9 cellular contexts compared by ENCODE assay signal in the genomic region with DNA sequence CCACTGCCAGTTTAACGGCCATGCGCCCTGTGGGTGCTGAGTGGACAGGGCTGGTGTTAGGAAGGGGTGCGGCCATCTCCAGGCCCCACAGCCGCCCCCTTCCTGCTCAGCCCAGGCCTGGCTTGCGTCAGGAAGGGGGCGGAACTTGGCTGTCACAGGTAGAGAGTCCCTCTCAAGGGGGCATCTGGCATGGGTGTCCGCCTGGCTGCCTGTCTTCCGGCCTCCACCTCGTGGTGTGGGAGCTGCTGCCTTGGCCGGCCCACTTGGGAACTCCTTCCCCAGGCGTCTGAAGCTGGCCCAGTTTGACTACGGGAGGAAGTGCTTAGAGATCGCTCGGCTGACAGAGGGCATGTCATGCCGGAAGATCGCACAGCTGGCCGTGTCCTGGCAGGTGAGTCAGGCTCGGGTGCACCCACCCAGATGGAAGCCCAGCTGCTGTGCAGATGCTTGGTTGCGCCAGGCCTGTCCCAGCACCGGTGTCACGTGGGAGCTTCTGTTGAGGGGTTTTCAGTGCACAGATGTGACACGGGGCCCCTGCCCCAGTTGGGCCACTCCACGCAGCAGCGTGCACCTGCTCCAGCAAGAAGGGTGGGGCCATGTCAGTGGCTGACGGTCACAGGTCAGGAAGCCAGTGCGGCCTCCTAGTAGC. TPM values are rescaled to one million over a fixed set of nuclear protein-coding genes. Genes with fewer than 3 reads are reported as not detected.
A peak's percentile ranks its signal among the peaks of the same experiment; 100 is the strongest.
DNase-seq lines count a peak whose midpoint lies in the region; FAIRE-seq and TF ChIP-seq lines count a peak whose summit lies in the region.
"Had no signal": no experiment of that assay in that cellular context is flagged by ENCODE, and none has a peak within 500 bp of the region (broad histone marks: within the 10 kb centered on the region; RNA-seq: fewer than 3 reads in every experiment).

No MANE protein-coding gene starts in this region.

- no peaks in the 10 kb centered on the region for H3K4me1 Mint-ChIP-seq in chondrocyte (ENCODE audit: low read depth)

- no peak overlapping the region for H3K4me3 Mint-ChIP-seq in chondrocyte (ENCODE audit: unreplicated experiment)
- H3K4me3 Mint-ChIP-seq: T-helper 1 cell treated with Interleukin-12 subunit alpha and Interleukin-12 subunit beta and Interleukin-4 antibody, amounts not matched to agents 30 μg/mL and 1 μg/mL, for 36 hours had no signal

- no peak overlapping the region for H2BK20ac ChIP-seq in H1 (ENCODE audit: low read length)

- H3K27ac ChIP-seq in H1 (ENCODE audit: low read depth, low read length) (no peak overlapping the region), neuronal stem cell (replicated peaks; ENCODE audit: low read length) (no peak overlapping the region)

- POLR2A ChIA-PET in H1 (lab: Charles Lee; ENCODE audit: partially characterized antibody), result interaction anchor here (0.6 to 3.8 kb wide), 8 partner anchors 21 to 215 kb away, joined by 3 to 10 read pairs (median 3); a partner anchor contains a TSS

- H4K5ac ChIP-seq in H1 (ENCODE audit: insufficient read length, low read depth, low read length), result no peak overlapping the region

- TF ChIP-seq CTCF in GM12864 (IDR thresholded peaks at IDR 0.05; ENCODE audit: low read depth, low read length, missing control alignments), result no peak
- no peak for TF ChIP-seq CTCF in H1 (IDR thresholded peaks at IDR 0.05; ENCODE audit: control extremely low read depth in 1 of 3, insufficient read depth in 1 of 3, low read depth in 1 of 3, low read length in 3 of 3)
- TF ChIP-seq CTCF in chondrocyte (IDR thresholded peaks at IDR 0.05), result no peak
- no peak for TF ChIP-seq CTCF in lower leg skin (IDR thresholded peaks at IDR 0.05)

- H4K20me1 ChIP-seq in H1 (replicated peaks in 1 of 2; ENCODE audit: control insufficient read depth in 1 of 2, insufficient read depth in 2 of 2, low read length in 2 of 2), result no peaks in the 10 kb centered on the region

- H4K91ac ChIP-seq in H1 (replicated peaks; ENCODE audit: insufficient read length, low read length), result no peak overlapping the region
- H4K91ac ChIP-seq in neuronal stem cell (ENCODE audit: low read depth, low read length, poor library complexity), result no peak overlapping the region

- H3K27me3 ChIP-seq in H1 (replicated peaks in 1 of 4; ENCODE audit: control insufficient read depth in 3 of 4, extremely low read depth in 1 of 4, insufficient read depth in 3 of 4, low read length in 3 of 4) (no peaks in the 10 kb centered on the region), neuronal stem cell (ENCODE audit: control insufficient read depth in 3 of 3, insufficient read depth in 3 of 3, low read depth in 1 of 3, low read length in 3 of 3) (no peaks in the 10 kb centered on the region)

- intact Hi-C loops in lower leg skin (cut with DNase I; ENCODE audit: low total_unique reads), result no loop called here

- CTCF ChIA-PET in H1 (lab: Charles Lee; ENCODE audit: partially characterized antibody), result interaction anchor here (0.6 to 2.0 kb wide), 11 partner anchors 9 to 162 kb away, joined by 3 to 7 read pairs (median 4); no protein-coding TSS in a partner anchor

- H2AFZ ChIP-seq in H1 (ENCODE audit: low read length), result no peak overlapping the region
- peak overlapping the region; percentile 19 for H2AFZ ChIP-seq in neuronal stem cell (ENCODE audit: low read length)

- H3K4me3 ChIP-seq in GM12864 (ENCODE audit: low read depth, low read length) (peak overlapping the region; percentile 56), H1 (ENCODE audit: extremely low read depth in 1 of 4, insufficient read depth in 2 of 4, low read depth in 3 of 4, low read length in 4 of 4) (no peak overlapping the region), neuronal stem cell (ENCODE audit: low read length in 2 of 2) (no peak overlapping the region), lower leg skin (ENCODE audit: low read depth, poor library complexity, severe bottlenecking) (no peak overlapping the region)

- no peak overlapping the region for H2BK5ac ChIP-seq in H1 (ENCODE audit: low read depth, low read length)
- H2BK5ac ChIP-seq in neuronal stem cell (ENCODE audit: low read length), result no peak overlapping the region

- no peaks in the 10 kb centered on the region for H3K79me2 ChIP-seq in H1 (ENCODE audit: control insufficient read depth in 1 of 2, insufficient read depth in 2 of 2, low read length in 2 of 2)

- no peak for FAIRE-seq in H1 (lab: Jason Lieb, UNC)
- FAIRE-seq: endothelial cell of umbilical vein had no signal

- no peaks in the 10 kb centered on the region for H3K27me3 Mint-ChIP-seq in chondrocyte (ENCODE audit: low read depth)

- H3K4ac ChIP-seq in H1 (replicated peaks; ENCODE audit: insufficient read length, low read depth, low read length) (no peak overlapping the region), neuronal stem cell (ENCODE audit: low read length) (no peak overlapping the region)

- H3K9ac ChIP-seq in H1 (replicated peaks in 1 of 4; ENCODE audit: extremely low read depth in 1 of 4, low read depth in 3 of 4, low read length in 3 of 4) (no peak overlapping the region), neuronal stem cell (ENCODE audit: low read depth, low read length, poor library complexity) (no peak overlapping the region)

- H3K18ac ChIP-seq in H1 (ENCODE audit: extremely low read depth, low read length), result no peak overlapping the region
- peak overlapping the region; percentile 38 for H3K18ac ChIP-seq in neuronal stem cell (ENCODE audit: low read length)

- no peak overlapping the region for H2BK12ac ChIP-seq in H1 (ENCODE audit: low read depth, low read length)
- peak overlapping the region; percentile 41 for H2BK12ac ChIP-seq in neuronal stem cell (ENCODE audit: low read length)

- 93% methylated on average over 26 of the region's 26 CpGs; no CpG with 5 or more reads in 1 of the 2 experiments for WGBS in H1 (ENCODE audit: extremely low coverage in 1 of 2, insufficient coverage in 1 of 2, insufficient read length in 1 of 2, insufficient replicate concordance in 2 of 2, low coverage in 1 of 2, low lambda C conversion rate in 2 of 2, missing lambda C conversion rate in 1 of 2), 2 experiments
- no CpG with 5 or more reads among the region's 26 CpGs for WGBS in neuronal stem cell (ENCODE audit: extremely low coverage in 2 of 2, insufficient read length in 2 of 2, insufficient replicate concordance in 1 of 2), 2 donors
- 37 to 46% methylated on average over 14 to 25 of the region's 26 CpGs for WGBS in lower leg skin, 2 donors

- H4K8ac ChIP-seq in H1 (ENCODE audit: extremely low read depth, insufficient read depth, low read length), result no peak overlapping the region; the same call in 1 of the 2 replicates
- peak overlapping the region; percentile 43 for H4K8ac ChIP-seq in neuronal stem cell (ENCODE audit: low read depth, low read length)

- H3K14ac ChIP-seq in H1 (ENCODE audit: insufficient read length) (no peak overlapping the region), neuronal stem cell (ENCODE audit: low read length) (no peak overlapping the region)

- DNase-seq in GM12864 (ENCODE audit: low read depth) (peak; percentile 40), NCI-H2171 (lab: John Stamatoyannopoulos, UW) (peak; percentile 91), H1 (ENCODE audit: low read depth in 1 of 2, low spot score in 2 of 2) (no peak), neuronal stem cell (ENCODE audit: low spot score) (no peak), NCI-H526 treated with DMSO at 0.1 percent for 48 hours (lab: John Stamatoyannopoulos, UW) (no peak), chondrocyte (ENCODE audit: low spot score) (no peak), lower leg skin (ENCODE audit: low spot score in 2 of 2) (no peak)

- H2BK15ac ChIP-seq in H1 (ENCODE audit: low read length), result 0 out of 2 replicates have a peak overlapping the region, but pooled peaks have one; percentile 61
- no peak overlapping the region for H2BK15ac ChIP-seq in neuronal stem cell (ENCODE audit: low read length)

- H2BK120ac ChIP-seq in H1 (replicated peaks; ENCODE audit: low read depth, low read length) (no peak overlapping the region), neuronal stem cell (ENCODE audit: low read depth, low read length) (no peak overlapping the region)

- H3K36me3 Mint-ChIP-seq in chondrocyte (ENCODE audit: low read depth), result peaks cover 1% of the 10 kb centered on the region

- no peak for TF ChIP-seq RAD21 in H1 (IDR thresholded peaks at IDR 0.05 in 1 of 2, conservative IDR thresholded peaks at IDR 0.05 in 1 of 2; ENCODE audit: low read depth in 2 of 2, low read length in 2 of 2)

- no peak overlapping the region for H3K27ac Mint-ChIP-seq in chondrocyte (ENCODE audit: unreplicated experiment)
- H3K27ac Mint-ChIP-seq: T-helper 1 cell treated with Interleukin-12 subunit alpha and Interleukin-12 subunit beta and Interleukin-4 antibody, amounts not matched to agents 30 μg/mL and 1 μg/mL, for 36 hours had no signal

- TF ChIP-seq EP300 in H1 (IDR thresholded peaks at IDR 0.05; ENCODE audit: borderline replicate concordance in 1 of 2, low read depth in 2 of 2, low read length in 2 of 2), result no peak

- no peaks in the 10 kb centered on the region for H3K36me3 ChIP-seq in H1 (ENCODE audit: control insufficient read depth in 2 of 4, insufficient read depth in 4 of 4, low read length in 3 of 4)
- no peaks in the 10 kb centered on the region for H3K36me3 ChIP-seq in neuronal stem cell (replicated peaks in 1 of 2; ENCODE audit: control insufficient read depth in 2 of 2, insufficient read depth in 2 of 2, low read length in 2 of 2)

- H3K4me2 ChIP-seq in H1 (ENCODE audit: insufficient read depth in 1 of 2, low read depth in 2 of 2, low read length in 2 of 2) (no peak overlapping the region), neuronal stem cell (ENCODE audit: insufficient read depth, low read length, poor library complexity, severe bottlenecking) (no peak overlapping the region)

- H3K56ac ChIP-seq in H1 (replicated peaks; ENCODE audit: insufficient read length, low read depth, low read length), result no peak overlapping the region

- no peak for TF ChIP-seq POLR2A in H1 (IDR thresholded peaks at IDR 0.05; ENCODE audit: control extremely low read depth in 1 of 2, low read depth in 2 of 2, low read length in 2 of 2)
- no peak for TF ChIP-seq POLR2A in lower leg skin (IDR thresholded peaks at IDR 0.05)

- H2AK5ac ChIP-seq in H1 (ENCODE audit: low read depth, low read length) (no peak overlapping the region), neuronal stem cell (ENCODE audit: low read depth, low read length) (peak overlapping the region; percentile 84)

- no peaks in the 10 kb centered on the region for H3K23me2 ChIP-seq in H1 (ENCODE audit: low read depth, low read length)

- H3K23ac ChIP-seq in H1 (ENCODE audit: insufficient read length) (no peak overlapping the region), neuronal stem cell (ENCODE audit: low read depth, low read length, poor library complexity) (peak overlapping the region; percentile 31)

- peaks cover 4% of the 10 kb centered on the region for H3K9me3 Mint-ChIP-seq in chondrocyte (ENCODE audit: low read depth)
- H3K9me3 Mint-ChIP-seq: T-helper 1 cell treated with Interleukin-12 subunit alpha and Interleukin-12 subunit beta and Interleukin-4 antibody, amounts not matched to agents 30 μg/mL and 1 μg/mL, for 36 hours had no signal

- H3K4me1 ChIP-seq in H1 (replicated peaks in 1 of 4; ENCODE audit: control insufficient read depth in 3 of 4, insufficient read depth in 4 of 4, low read length in 3 of 4) (no peaks in the 10 kb centered on the region), neuronal stem cell (ENCODE audit: control insufficient read depth in 2 of 2, insufficient read depth in 1 of 2, low read depth in 1 of 2, low read length in 2 of 2) (no peaks in the 10 kb centered on the region)

- H3K9me3 ChIP-seq in H1 (ENCODE audit: insufficient read depth in 2 of 2, low read depth in 1 of 2, low read length in 1 of 2) (no peaks in the 10 kb centered on the region), neuronal stem cell (replicated peaks in 1 of 2; ENCODE audit: control insufficient read depth in 2 of 2, insufficient read depth in 1 of 2, low read depth in 1 of 2, low read length in 2 of 2) (no peaks in the 10 kb centered on the region)

- H3K79me1 ChIP-seq in H1 (ENCODE audit: low read depth, low read length) (no peaks in the 10 kb centered on the region), neuronal stem cell (ENCODE audit: low read depth, low read length) (no peaks in the 10 kb centered on the region)

RNA-seq across cellular contexts. Expression of a gene that starts 9.1 kb away (rescaled TPM):
- 63.0 and 64.4 TPM in 2 replicates for total RNA-seq in H1 (2021; fragmentation: NEBNext Ultra II Directional; extraction: Animal tissue kit (Norgen Biotek cat#: 25700))
- polyA plus RNA-seq in H1 (2011; rRNA removed), result 31.3 and 43.9 TPM in 2 replicates
- 51.7 TPM for polyA plus RNA-seq in H1 (2011; cell fraction: cytosol; rRNA removed)
- 162 TPM for polyA plus RNA-seq in H1 (2011; cell fraction: nucleus; rRNA removed)
- polyA plus RNA-seq in H1 (2012, experiment 1 of 2), result 41.1 to 54.3 TPM (median 49.2 TPM) in 4 replicates
- polyA plus RNA-seq in H1 (2012, experiment 2 of 2), result 28.2 TPM
- polyA plus RNA-seq in H1 (2013, experiment 1 of 2), result 24.1 TPM
- polyA plus RNA-seq in H1 (2013, experiment 2 of 2), result 24.9 TPM
- 16.1 and 16.2 TPM in 2 replicates for polyA minus RNA-seq in H1 (2011; rRNA and poly(A)+ RNA removed)
- polyA minus RNA-seq in H1 (2011; cell fraction: cytosol; rRNA and poly(A)+ RNA removed), result 31.8 TPM
- 26.6 TPM for polyA minus RNA-seq in H1 (2011; cell fraction: nucleus; rRNA and poly(A)+ RNA removed)
- polyA plus RNA-seq in neuronal stem cell (2013, experiment 1 of 2), result 8.4 TPM
- 8.2 TPM for polyA plus RNA-seq in neuronal stem cell (2013, experiment 2 of 2)
- total RNA-seq in chondrocyte, result 24.3 to 31.9 TPM (median 24.7 TPM) in 3 replicates
- total RNA-seq in lower leg skin, result 10 to 100 TPM; 13.0 to 40.3 (median 17.1) TPM

RNA-seq across cellular contexts. Expression of a gene that starts 13.0 kb away (rescaled TPM):
- total RNA-seq in H1 (2021; fragmentation: NEBNext Ultra II Directional; extraction: Animal tissue kit (Norgen Biotek cat#: 25700)), result 1.3 and 2.0 TPM in 2 replicates
- 2.7 and 2.8 TPM in 2 replicates for polyA plus RNA-seq in H1 (2011; rRNA removed)
- polyA plus RNA-seq in H1 (2011; cell fraction: cytosol; rRNA removed), result 2.3 TPM
- 10.7 TPM for polyA plus RNA-seq in H1 (2011; cell fraction: nucleus; rRNA removed)
- 3.1 to 5.1 TPM (median 3.8 TPM) in 4 replicates for polyA plus RNA-seq in H1 (2012, experiment 1 of 2)
- 1.9 TPM for polyA plus RNA-seq in H1 (2012, experiment 2 of 2)
- polyA plus RNA-seq in H1 (2013, experiment 1 of 2), result 1.1 TPM
- polyA plus RNA-seq in H1 (2013, experiment 2 of 2), result 0.74 TPM
- polyA minus RNA-seq in H1 (2011; rRNA and poly(A)+ RNA removed), result 0.57 and 0.88 TPM in 2 replicates
- 0.73 TPM for polyA minus RNA-seq in H1 (2011; cell fraction: cytosol; rRNA and poly(A)+ RNA removed)
- polyA minus RNA-seq in H1 (2011; cell fraction: nucleus; rRNA and poly(A)+ RNA removed), result 3.2 TPM
- 0.45 TPM for polyA plus RNA-seq in neuronal stem cell (2013, experiment 1 of 2)
- polyA plus RNA-seq in neuronal stem cell (2013, experiment 2 of 2), result 0.42 TPM
- total RNA-seq in chondrocyte (0.75 to 1.4 TPM (median 1.3 TPM) in 3 replicates), lower leg skin (1 to 10 TPM in 1 of 4 donors, under 1 TPM in 3; 0.17 to 2.1 (median 0.63) TPM)
- total RNA-seq: endothelial cell of umbilical vein had no signal

RNA-seq across cellular contexts. Expression of a gene that starts 27.0 kb away (rescaled TPM):
- total RNA-seq in H1 (2021; fragmentation: NEBNext Ultra II Directional; extraction: Animal tissue kit (Norgen Biotek cat#: 25700)), result 36.6 and 42.0 TPM in 2 replicates
- polyA plus RNA-seq in H1 (2011; rRNA removed), result 16.0 and 19.5 TPM in 2 replicates
- 15.8 TPM for polyA plus RNA-seq in H1 (2011; cell fraction: cytosol; rRNA removed)
- 26.0 TPM for polyA plus RNA-seq in H1 (2011; cell fraction: nucleus; rRNA removed)
- 15.3 to 20.4 TPM (median 19.1 TPM) in 4 replicates for polyA plus RNA-seq in H1 (2012, experiment 1 of 2)
- 11.3 TPM for polyA plus RNA-seq in H1 (2012, experiment 2 of 2)
- 32.5 TPM for polyA plus RNA-seq in H1 (2013, experiment 1 of 2)
- 30.8 TPM for polyA plus RNA-seq in H1 (2013, experiment 2 of 2)
- 3.7 and 6.6 TPM in 2 replicates for polyA minus RNA-seq in H1 (2011; rRNA and poly(A)+ RNA removed)
- 13.1 TPM for polyA minus RNA-seq in H1 (2011; cell fraction: cytosol; rRNA and poly(A)+ RNA removed)
- polyA minus RNA-seq in H1 (2011; cell fraction: nucleus; rRNA and poly(A)+ RNA removed), result 13.6 TPM
- polyA plus RNA-seq in neuronal stem cell (2013, experiment 1 of 2), result 5.0 TPM
- polyA plus RNA-seq in neuronal stem cell (2013, experiment 2 of 2), result 4.8 TPM
- total RNA-seq in chondrocyte (12.5 to 27.2 TPM (median 24.3 TPM) in 3 replicates), lower leg skin (10 to 100 TPM; 26.5 to 36.4 (median 30.1) TPM)

RNA-seq across cellular contexts. Expression of a gene that starts 41.4 kb away (rescaled TPM):
- 1.8 and 2.2 TPM in 2 replicates for total RNA-seq in H1 (2021; fragmentation: NEBNext Ultra II Directional; extraction: Animal tissue kit (Norgen Biotek cat#: 25700))
- 1.7 and 2.0 TPM in 2 replicates for polyA plus RNA-seq in H1 (2011; rRNA removed)
- 3.2 TPM for polyA plus RNA-seq in H1 (2011; cell fraction: cytosol; rRNA removed)
- 6.6 TPM for polyA plus RNA-seq in H1 (2011; cell fraction: nucleus; rRNA removed)
- polyA plus RNA-seq in H1 (2012, experiment 1 of 2), result 2.6 to 3.5 TPM (median 3.3 TPM) in 4 replicates
- 3.2 TPM for polyA plus RNA-seq in H1 (2012, experiment 2 of 2)
- 1.2 TPM for polyA plus RNA-seq in H1 (2013, experiment 1 of 2)
- polyA plus RNA-seq in H1 (2013, experiment 2 of 2), result 1.3 TPM
- polyA minus RNA-seq in H1 (2011; rRNA and poly(A)+ RNA removed), result 0.73 and 0.80 TPM in 2 replicates
- polyA minus RNA-seq in H1 (2011; cell fraction: cytosol; rRNA and poly(A)+ RNA removed), result 1.7 TPM
- polyA minus RNA-seq in H1 (2011; cell fraction: nucleus; rRNA and poly(A)+ RNA removed), result 2.2 TPM
- polyA plus RNA-seq in neuronal stem cell (2013, experiment 1 of 2), result 2.0 TPM
- polyA plus RNA-seq in neuronal stem cell (2013, experiment 2 of 2), result 2.0 TPM
- total RNA-seq in chondrocyte (not detected in 3 replicates), lower leg skin (10 to 100 TPM in 1 of 4 donors, 1 to 10 TPM in 3; 3.1 to 10.9 (median 6.2) TPM)

RNA-seq across cellular contexts. Expression of a gene that starts 49.5 kb away (rescaled TPM):
- total RNA-seq in H1 (2021; fragmentation: NEBNext Ultra II Directional; extraction: Animal tissue kit (Norgen Biotek cat#: 25700)), result 63.7 and 64.7 TPM in 2 replicates
- polyA plus RNA-seq in H1 (2011; rRNA removed), result 28.3 and 46.7 TPM in 2 replicates
- polyA plus RNA-seq in H1 (2011; cell fraction: cytosol; rRNA removed), result 44.7 TPM
- polyA plus RNA-seq in H1 (2011; cell fraction: nucleus; rRNA removed), result 62.6 TPM
- 32.8 to 59.1 TPM (median 55.6 TPM) in 4 replicates for polyA plus RNA-seq in H1 (2012, experiment 1 of 2)
- 37.3 TPM for polyA plus RNA-seq in H1 (2012, experiment 2 of 2)
- polyA plus RNA-seq in H1 (2013, experiment 1 of 2), result 32.6 TPM
- polyA plus RNA-seq in H1 (2013, experiment 2 of 2), result 31.7 TPM
- 16.2 and 18.2 TPM in 2 replicates for polyA minus RNA-seq in H1 (2011; rRNA and poly(A)+ RNA removed)
- 33.1 TPM for polyA minus RNA-seq in H1 (2011; cell fraction: cytosol; rRNA and poly(A)+ RNA removed)
- polyA minus RNA-seq in H1 (2011; cell fraction: nucleus; rRNA and poly(A)+ RNA removed), result 21.4 TPM
- polyA plus RNA-seq in neuronal stem cell (2013, experiment 1 of 2), result 20.2 TPM
- polyA plus RNA-seq in neuronal stem cell (2013, experiment 2 of 2), result 19.1 TPM
- 29.9 to 39.6 TPM (median 34.6 TPM) in 3 replicates for total RNA-seq in chondrocyte
- total RNA-seq in lower leg skin, result 10 to 100 TPM; 23.2 to 33.3 (median 26.9) TPM

Comparison
In these comparisons a context has a peak if more than half of its experiments do, and no peak if none do; other contexts are left out.
1. DNase-seq: peak in GM12864 (single experiment) and NCI-H2171 (single experiment); none in H1 (0 of 2), neuronal stem cell (single experiment), NCI-H526 treated with DMSO at 0.1 percent for 48 hours (single experiment), chondrocyte (single experiment) and lower leg skin (0 of 2).